ENCODE assay signal across 8 cellular contexts in the genomic region with DNA sequence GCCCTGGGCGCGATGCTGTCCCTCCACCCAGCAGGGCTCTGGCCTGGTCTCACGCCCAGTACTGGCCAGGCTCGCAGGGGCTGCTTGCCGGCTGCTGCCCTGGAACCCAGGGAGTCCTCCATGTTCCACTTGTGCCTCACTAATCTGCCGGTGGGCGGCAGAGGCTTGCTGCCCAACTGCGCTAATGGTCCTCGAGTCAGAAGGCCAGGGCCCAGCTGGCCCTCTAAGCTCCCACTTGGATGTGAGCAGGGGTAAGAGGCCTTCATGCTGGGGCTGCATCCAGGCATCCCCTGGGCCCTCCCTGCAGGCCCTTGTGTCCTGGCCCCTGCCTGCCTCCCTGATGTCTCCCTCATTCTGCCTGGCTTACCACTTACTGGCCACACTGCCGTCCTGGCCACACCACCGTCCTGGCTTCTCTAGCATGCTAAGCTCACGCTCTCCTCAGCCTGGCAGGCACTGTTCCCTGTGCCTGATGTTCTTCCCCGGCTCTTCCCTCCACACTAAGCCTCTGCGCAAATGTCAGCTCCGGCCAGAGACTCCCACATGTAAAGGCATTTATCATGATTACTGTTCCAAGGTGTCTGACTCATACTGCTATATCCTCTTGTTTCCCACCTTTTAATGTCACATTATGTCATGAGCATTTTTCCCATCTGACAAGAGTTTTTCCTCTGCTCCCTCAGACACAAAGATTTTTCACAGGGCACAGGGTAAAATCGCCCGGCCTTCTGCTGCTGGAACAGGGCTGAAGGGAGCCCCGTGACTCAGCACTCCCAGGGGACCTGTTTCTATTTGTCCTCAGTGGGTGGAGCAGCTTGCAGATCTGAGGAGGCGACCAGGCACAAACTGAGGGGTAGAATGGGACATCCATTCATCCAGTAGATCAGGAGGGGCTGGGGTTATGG. TPM values are rescaled to one million over a fixed set of nuclear protein-coding genes. Genes with fewer than 3 reads are reported as not detected.
DNase-seq lines count a peak whose midpoint lies in the region; ATAC-seq and TF ChIP-seq lines count a peak whose summit lies in the region.

No MANE protein-coding gene starts in this region.

- CTCF ChIA-PET in PC-3 (lab: Charles Lee): interaction anchor here (0.6 kb wide), 1 partner anchor 71 kb away, joined by 5 read pairs; no protein-coding TSS in a partner anchor

- H3F3A ChIP-seq in PC-3 (ENCODE audit: low read length, unreplicated experiment): no peaks in the 10 kb centered on the region

- H4K8ac ChIP-seq in neuronal stem cell (ENCODE audit: low read depth, low read length): no peak overlapping the region

- peaks cover 0 to 3% (median 0%) of the 10 kb centered on the region in 3 donors for H3K36me3 Mint-ChIP-seq in immature natural killer cell

- no peak overlapping the region for H3K4ac ChIP-seq in neuronal stem cell (ENCODE audit: low read length)

- H3K27ac Mint-ChIP-seq in immature natural killer cell: no peak overlapping the region

- H2AK5ac ChIP-seq in neuronal stem cell (ENCODE audit: low read depth, low read length): no peak overlapping the region

- no peaks in the 10 kb centered on the region for H3K9me3 Mint-ChIP-seq in immature natural killer cell

- H3K4me1 ChIP-seq in PC-3 (ENCODE audit: insufficient read depth, low read length): peaks cover 30% of the 10 kb centered on the region
- peaks cover 13 to 19% of the 10 kb centered on the region in 2 donors for H3K4me1 ChIP-seq in neuronal stem cell (ENCODE audit: control insufficient read depth in 2 of 2, insufficient read depth in 1 of 2, low read depth in 1 of 2, low read length in 2 of 2)

- DNase-seq in EL (peak; percentile 81), PC-3 (peak; percentile 82), neuronal stem cell (ENCODE audit: low spot score) (no peak), T-helper 1 cell (no peak), immature natural killer cell (no peak)
- no peak for DNase-seq in activated naive CD4-positive, alpha-beta T cell (lab: John Stamatoyannopoulos, UW)

- H3K79me1 ChIP-seq in neuronal stem cell (ENCODE audit: low read depth, low read length): peaks cover 3% of the 10 kb centered on the region

- TF ChIP-seq CTCF in PC-3 (conservative IDR thresholded peaks at IDR 0.05; ENCODE audit: low read depth, low read length): no peak

- POLR2A ChIA-PET in PC-3 (lab: Charles Lee; ENCODE audit: unreplicated experiment): no interaction called here

- H3K4me3 Mint-ChIP-seq in immature natural killer cell: no peak overlapping the region

- H3K18ac ChIP-seq in neuronal stem cell (ENCODE audit: low read length): peak overlapping the region; percentile 67

- WGBS in neuronal stem cell (ENCODE audit: extremely low coverage in 2 of 2, insufficient read length in 2 of 2, insufficient replicate concordance in 1 of 2), 2 donors: no CpG with 5 or more reads among the region's 19 CpGs

- no peak overlapping the region for H2BK15ac ChIP-seq in neuronal stem cell (ENCODE audit: low read length)

- intact Hi-C loops in PC-3 (cut with micrococcal nuclease): no loop called here

- H3K79me2 ChIP-seq in PC-3 (ENCODE audit: low read length): no peaks in the 10 kb centered on the region

- H2AFZ ChIP-seq in PC-3 (ENCODE audit: low read length) (peak overlapping the region; percentile 26), neuronal stem cell (ENCODE audit: low read length) (no peak overlapping the region)

- no peak overlapping the region for H2BK5ac ChIP-seq in neuronal stem cell (ENCODE audit: low read length)

- H3K9me3 ChIP-seq in PC-3 (ENCODE audit: low read length): no peaks in the 10 kb centered on the region
- H3K9me3 ChIP-seq in neuronal stem cell (replicated peaks in 1 of 2; ENCODE audit: control insufficient read depth in 2 of 2, insufficient read depth in 1 of 2, low read depth in 1 of 2, low read length in 2 of 2): peaks cover 0 to 2% of the 10 kb centered on the region in 2 donors

- no peak overlapping the region for H2BK120ac ChIP-seq in neuronal stem cell (ENCODE audit: low read depth, low read length)

- H3K14ac ChIP-seq in neuronal stem cell (ENCODE audit: low read length): peak overlapping the region; percentile 90

- H3K27me3 Mint-ChIP-seq in immature natural killer cell (ENCODE audit: low read depth in 3 of 3): peaks cover 0 to 7% (median 2%) of the 10 kb centered on the region in 3 donors

- H3K4me2 ChIP-seq in PC-3 (ENCODE audit: low read length) (peak overlapping the region; percentile 23), neuronal stem cell (ENCODE audit: insufficient read depth, low read length, poor library complexity, severe bottlenecking) (no peak overlapping the region)

- no peaks in the 10 kb centered on the region for H3K9me2 ChIP-seq in PC-3 (replicated peaks; ENCODE audit: low read length)

- H3K23ac ChIP-seq in neuronal stem cell (ENCODE audit: low read depth, low read length, poor library complexity): no peak overlapping the region

- H3K27ac ChIP-seq in PC-3 (ENCODE audit: low read length) (peak overlapping the region; percentile 78), neuronal stem cell (replicated peaks; ENCODE audit: low read length) (no peak overlapping the region)

- no peak overlapping the region for H4K91ac ChIP-seq in neuronal stem cell (ENCODE audit: low read depth, low read length, poor library complexity)

- H3K4me1 Mint-ChIP-seq in immature natural killer cell: no peaks in the 10 kb centered on the region

- H3K4me3 ChIP-seq in PC-3 (ENCODE audit: low read length) (no peak overlapping the region), neuronal stem cell (ENCODE audit: low read length in 2 of 2) (no peak overlapping the region)

- no TSS peak for BruUV-seq in PC-3 (replicated peaks; lab: Mats Ljungman, UMichigan)

- H3K27me3 ChIP-seq in PC-3 (ENCODE audit: low read length) (no peaks in the 10 kb centered on the region), neuronal stem cell (ENCODE audit: control insufficient read depth in 3 of 3, insufficient read depth in 3 of 3, low read depth in 1 of 3, low read length in 3 of 3) (no peaks in the 10 kb centered on the region)

- ATAC-seq in PC-3: peak; percentile 82
- peak; percentile 54 for ATAC-seq in esophagus mucosa
- ATAC-seq in GM19467 (IDR thresholded peaks at IDR 0.05; ENCODE audit: unreplicated experiment): no peak

- H2BK12ac ChIP-seq in neuronal stem cell (ENCODE audit: low read length): no peak overlapping the region

- no peaks in the 10 kb centered on the region for H4K20me1 ChIP-seq in PC-3 (ENCODE audit: low read length)

- H3K36me3 ChIP-seq in PC-3 (ENCODE audit: low read depth, low read length): no peaks in the 10 kb centered on the region
- H3K36me3 ChIP-seq in neuronal stem cell (replicated peaks in 1 of 2; ENCODE audit: control insufficient read depth in 2 of 2, insufficient read depth in 2 of 2, low read length in 2 of 2): peaks cover 0 to 5% of the 10 kb centered on the region in 2 donors

- H3K9ac ChIP-seq in PC-3 (ENCODE audit: low read length) (peak overlapping the region; percentile 21), neuronal stem cell (ENCODE audit: low read depth, low read length, poor library complexity) (peak overlapping the region; percentile 89)

RNA-seq across cellular contexts. Expression of gene B9D1, which starts 15.9 kb away (rescaled TPM):
- total RNA-seq in PC-3 (2014; rRNA removed) (42.8 and 48.0 TPM in 2 replicates), esophagus mucosa (12.7 TPM)
- 22.2 TPM for polyA plus RNA-seq in neuronal stem cell (2013, experiment 1 of 2)
- polyA plus RNA-seq in neuronal stem cell (2013, experiment 2 of 2): 23.4 TPM
- 1 to 10 TPM; 2.5 to 4.4 (median 2.5) TPM for polyA plus RNA-seq in immature natural killer cell

RNA-seq across cellular contexts. Expression of gene MAPK7, which starts 31.7 kb away (rescaled TPM):
- total RNA-seq in PC-3 (2014; rRNA removed): 9.8 and 18.5 TPM in 2 replicates
- 35.2 TPM for total RNA-seq in esophagus mucosa
- 21.1 TPM for polyA plus RNA-seq in neuronal stem cell (2013, experiment 1 of 2)
- 21.3 TPM for polyA plus RNA-seq in neuronal stem cell (2013, experiment 2 of 2)
- 10 to 100 TPM in 1 of 3 donors, 1 to 10 TPM in 2; 3.4 to 23.0 (median 7.3) TPM for polyA plus RNA-seq in immature natural killer cell

RNA-seq across cellular contexts. Expression of gene MFAP4, which starts 40.4 kb away (rescaled TPM):
- total RNA-seq in PC-3 (2014; rRNA removed) (not detected in 2 replicates), esophagus mucosa (5.2 TPM)
- polyA plus RNA-seq in neuronal stem cell (2013, experiment 1 of 2): 0.18 TPM
- polyA plus RNA-seq in neuronal stem cell (2013, experiment 2 of 2): 0.07 TPM
- under 1 TPM in 1 of 3 donors, not detected in 2; 0.18 TPM for polyA plus RNA-seq in immature natural killer cell

Comparison
In these comparisons a context has a peak if more than half of its experiments do, and no peak if none do; other contexts are left out.
1. DNase-seq: peak in EL (single experiment) and PC-3 (single experiment); none in neuronal stem cell (single experiment), T-helper 1 cell (0 of 5), immature natural killer cell (0 of 3) and activated naive CD4-positive, alpha-beta T cell (0 of 4).